7 cellular contexts compared by ENCODE assay signal in the genomic region with DNA sequence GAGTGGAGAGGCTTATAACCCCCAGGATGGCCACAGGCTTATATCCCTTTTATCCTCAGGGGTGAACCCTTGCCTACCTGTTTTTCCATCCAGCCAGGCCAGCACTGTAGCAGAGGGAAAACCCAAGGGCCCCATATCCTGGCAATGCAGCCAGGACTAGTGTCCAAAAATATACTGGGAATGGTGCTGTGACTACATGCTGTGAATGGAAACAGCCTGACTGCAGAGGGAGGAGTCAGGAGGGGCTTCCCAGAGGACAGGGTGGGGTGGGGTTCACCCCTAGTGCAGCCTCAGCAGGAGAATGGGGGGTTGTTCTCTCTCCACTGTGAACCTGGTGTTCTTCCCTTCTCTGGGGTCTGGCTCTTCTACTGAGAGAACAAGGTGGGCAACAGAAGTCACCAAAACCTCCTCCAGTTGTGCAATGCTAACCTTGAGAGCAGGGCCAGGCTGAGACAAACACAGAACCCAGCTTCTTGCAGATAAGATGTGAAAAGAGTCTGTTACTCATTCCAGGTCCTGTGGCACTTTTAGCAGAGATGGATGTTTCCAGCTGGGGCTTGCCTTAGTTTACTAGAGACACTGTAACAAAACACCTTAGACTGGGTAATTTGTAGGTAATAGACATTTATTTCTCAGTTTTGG.
DNase-seq lines count a peak whose midpoint lies in the region; ATAC-seq and TF ChIP-seq lines count a peak whose summit lies in the region.
"Not testable (repeated sequence)": the region's sequence is repeated elsewhere in the genome, so short reads cannot be mapped to it uniquely, and the experiment has no call there.

No MANE protein-coding gene starts in this region.

- not testable (repeated sequence) for H3K36me3 Mint-ChIP-seq in T-helper 1 cell treated with Interleukin-12 subunit alpha and Interleukin-12 subunit beta and Interleukin-4 antibody, amounts not matched to agents 30 μg/mL and 1 μg/mL, for 36 hours (ENCODE audit: low read depth); activated CD8-positive, alpha-beta T cell treated with anti-CD3 and anti-CD28 coated beads for 36 hours (ENCODE audit: low read depth); activated T-helper 2 cell treated with anti-CD3 and anti-CD28 coated beads, Interferon-gamma antibody, Interleukin-2, Interleukin-4, amounts not matched to agents 10 μg/mL and 5 μg/mL and 100 μg/mL, durations not matched to agents 14 hours and 24 hours and 36 hours (ENCODE audit: low read depth); activated naive CD8-positive, alpha-beta T cell treated with anti-CD3 and anti-CD28 coated beads, Interleukin-2, amount 10 ng/mL, durations not matched to agents 7 days and 5 days; stimulated activated naive B cell treated with anti-CD40 and anti-IgM and Interleukin-4, amounts not matched to agents 10 μg/mL and 1 μg/mL and 100 μg/mL, for 72 hours

- peak overlapping the region; percentile 20 for H3K27ac Mint-ChIP-seq in T-helper 1 cell treated with Interleukin-12 subunit alpha and Interleukin-12 subunit beta and Interleukin-4 antibody, amounts not matched to agents 30 μg/mL and 1 μg/mL, for 36 hours
- peak overlapping the region; percentile 79 for H3K27ac Mint-ChIP-seq in activated CD8-positive, alpha-beta T cell treated with anti-CD3 and anti-CD28 coated beads for 36 hours
- peak overlapping the region; percentile 68 for H3K27ac Mint-ChIP-seq in activated T-helper 2 cell treated with anti-CD3 and anti-CD28 coated beads, Interferon-gamma antibody, Interleukin-2, Interleukin-4, amounts not matched to agents 10 μg/mL and 5 μg/mL and 100 μg/mL, durations not matched to agents 14 hours and 24 hours and 36 hours
- peak overlapping the region; percentile 56 for H3K27ac Mint-ChIP-seq in activated naive CD8-positive, alpha-beta T cell treated with anti-CD3 and anti-CD28 coated beads, Interleukin-2, amount 10 ng/mL, durations not matched to agents 7 days and 5 days
- H3K27ac Mint-ChIP-seq in stimulated activated naive B cell treated with anti-CD40 and anti-IgM and Interleukin-4, amounts not matched to agents 10 μg/mL and 1 μg/mL and 100 μg/mL, for 72 hours, result peak overlapping the region; percentile 47

- not testable (repeated sequence) for H3K9me3 Mint-ChIP-seq in T-helper 1 cell treated with Interleukin-12 subunit alpha and Interleukin-12 subunit beta and Interleukin-4 antibody, amounts not matched to agents 30 μg/mL and 1 μg/mL, for 36 hours; activated CD8-positive, alpha-beta T cell treated with anti-CD3 and anti-CD28 coated beads for 36 hours; activated T-helper 2 cell treated with anti-CD3 and anti-CD28 coated beads, Interferon-gamma antibody, Interleukin-2, Interleukin-4, amounts not matched to agents 10 μg/mL and 5 μg/mL and 100 μg/mL, durations not matched to agents 14 hours and 24 hours and 36 hours; activated naive CD8-positive, alpha-beta T cell treated with anti-CD3 and anti-CD28 coated beads, Interleukin-2, amount 10 ng/mL, durations not matched to agents 7 days and 5 days; stimulated activated naive B cell treated with anti-CD40 and anti-IgM and Interleukin-4, amounts not matched to agents 10 μg/mL and 1 μg/mL and 100 μg/mL, for 72 hours

- intact Hi-C loops in activated CD8-positive, alpha-beta T cell treated with anti-CD3 and anti-CD28 coated beads for 36 hours (cut with micrococcal nuclease); activated T-helper 2 cell treated with anti-CD3 and anti-CD28 coated beads, Interferon-gamma antibody, Interleukin-2, Interleukin-4, amounts not matched to agents 10 μg/mL and 5 μg/mL and 100 μg/mL, durations not matched to agents 14 hours and 24 hours and 36 hours (cut with micrococcal nuclease); Right ventricle myocardium inferior (cut with DNase I); right cardiac atrium (cut with DNase I): not testable (repeated sequence)

- not testable (repeated sequence) for H3K27ac ChIP-seq in right cardiac atrium (ENCODE audit: low read length)

- CTCF ChIA-PET in activated CD8-positive, alpha-beta T cell treated with anti-CD3 and anti-CD28 coated beads for 36 hours (lab: Charles Lee), result not testable (repeated sequence)

- not testable (repeated sequence) for H3K9me3 ChIP-seq in right cardiac atrium (ENCODE audit: control insufficient read depth, low read length)

- not testable (repeated sequence) for TF ChIP-seq CTCF in activated CD8-positive, alpha-beta T cell treated with anti-CD3 and anti-CD28 coated beads for 36 hours (IDR thresholded peaks at IDR 0.05)

- H3K27me3 ChIP-seq in right cardiac atrium (ENCODE audit: control insufficient read depth, insufficient read depth), result not testable (repeated sequence)

- H3K4me1 Mint-ChIP-seq in T-helper 1 cell treated with Interleukin-12 subunit alpha and Interleukin-12 subunit beta and Interleukin-4 antibody, amounts not matched to agents 30 μg/mL and 1 μg/mL, for 36 hours (ENCODE audit: low read depth); activated naive CD8-positive, alpha-beta T cell treated with anti-CD3 and anti-CD28 coated beads, Interleukin-2, amount 10 ng/mL, durations not matched to agents 7 days and 5 days; stimulated activated naive B cell treated with anti-CD40 and anti-IgM and Interleukin-4, amounts not matched to agents 10 μg/mL and 1 μg/mL and 100 μg/mL, for 72 hours: not testable (repeated sequence)
- H3K4me1 Mint-ChIP-seq in activated CD8-positive, alpha-beta T cell treated with anti-CD3 and anti-CD28 coated beads for 36 hours (ENCODE audit: low read depth), result peaks cover 14% of the 10 kb centered on the region
- H3K4me1 Mint-ChIP-seq in activated T-helper 2 cell treated with anti-CD3 and anti-CD28 coated beads, Interferon-gamma antibody, Interleukin-2, Interleukin-4, amounts not matched to agents 10 μg/mL and 5 μg/mL and 100 μg/mL, durations not matched to agents 14 hours and 24 hours and 36 hours (ENCODE audit: low read depth), result peaks cover 13% of the 10 kb centered on the region

- not testable (repeated sequence) for H3K4me3 Mint-ChIP-seq in T-helper 1 cell treated with Interleukin-12 subunit alpha and Interleukin-12 subunit beta and Interleukin-4 antibody, amounts not matched to agents 30 μg/mL and 1 μg/mL, for 36 hours; activated CD8-positive, alpha-beta T cell treated with anti-CD3 and anti-CD28 coated beads for 36 hours; activated T-helper 2 cell treated with anti-CD3 and anti-CD28 coated beads, Interferon-gamma antibody, Interleukin-2, Interleukin-4, amounts not matched to agents 10 μg/mL and 5 μg/mL and 100 μg/mL, durations not matched to agents 14 hours and 24 hours and 36 hours (ENCODE audit: low read depth); activated naive CD8-positive, alpha-beta T cell treated with anti-CD3 and anti-CD28 coated beads, Interleukin-2, amount 10 ng/mL, durations not matched to agents 7 days and 5 days; stimulated activated naive B cell treated with anti-CD40 and anti-IgM and Interleukin-4, amounts not matched to agents 10 μg/mL and 1 μg/mL and 100 μg/mL, for 72 hours

- H3K4me3 ChIP-seq in right cardiac atrium (ENCODE audit: low read length), result not testable (repeated sequence)

- not testable (repeated sequence) for ATAC-seq in activated CD8-positive, alpha-beta T cell treated with anti-CD3 and anti-CD28 coated beads for 36 hours; stimulated activated naive B cell treated with anti-CD40 and anti-IgM and Interleukin-4, amounts not matched to agents 10 μg/mL and 1 μg/mL and 100 μg/mL, for 72 hours (replicated peaks)
- peak; percentile 6 for ATAC-seq in activated naive CD8-positive, alpha-beta T cell treated with anti-CD3 and anti-CD28 coated beads, Interleukin-2, amount 10 ng/mL, durations not matched to agents 7 days and 5 days (ENCODE audit: low read depth)
- ATAC-seq in Right ventricle myocardium inferior (peak; percentile 94), right cardiac atrium (peak; percentile 74 to 81)

- not testable (repeated sequence) for H3K27me3 Mint-ChIP-seq in T-helper 1 cell treated with Interleukin-12 subunit alpha and Interleukin-12 subunit beta and Interleukin-4 antibody, amounts not matched to agents 30 μg/mL and 1 μg/mL, for 36 hours (ENCODE audit: low read depth); activated CD8-positive, alpha-beta T cell treated with anti-CD3 and anti-CD28 coated beads for 36 hours; activated T-helper 2 cell treated with anti-CD3 and anti-CD28 coated beads, Interferon-gamma antibody, Interleukin-2, Interleukin-4, amounts not matched to agents 10 μg/mL and 5 μg/mL and 100 μg/mL, durations not matched to agents 14 hours and 24 hours and 36 hours (ENCODE audit: low read depth); activated naive CD8-positive, alpha-beta T cell treated with anti-CD3 and anti-CD28 coated beads, Interleukin-2, amount 10 ng/mL, durations not matched to agents 7 days and 5 days; stimulated activated naive B cell treated with anti-CD40 and anti-IgM and Interleukin-4, amounts not matched to agents 10 μg/mL and 1 μg/mL and 100 μg/mL, for 72 hours

- not testable (repeated sequence) for H3K4me1 ChIP-seq in right cardiac atrium (ENCODE audit: control insufficient read depth, insufficient read depth, low read length)

- POLR2A ChIA-PET in activated CD8-positive, alpha-beta T cell treated with anti-CD3 and anti-CD28 coated beads for 36 hours (lab: Charles Lee); activated naive CD8-positive, alpha-beta T cell treated with anti-CD3 and anti-CD28 coated beads, Interleukin-2, amount 10 ng/mL, durations not matched to agents 7 days and 5 days (lab: Charles Lee): not testable (repeated sequence)

- not testable (repeated sequence) for DNase-seq in activated CD8-positive, alpha-beta T cell treated with anti-CD3 and anti-CD28 coated beads for 36 hours; activated T-helper 2 cell treated with anti-CD3 and anti-CD28 coated beads, Interferon-gamma antibody, Interleukin-2, Interleukin-4, amounts not matched to agents 10 μg/mL and 5 μg/mL and 100 μg/mL, durations not matched to agents 14 hours and 24 hours and 36 hours (ENCODE audit: low spot score); activated naive CD8-positive, alpha-beta T cell treated with anti-CD3 and anti-CD28 coated beads, Interleukin-2, amount 10 ng/mL, durations not matched to agents 7 days and 5 days; Right ventricle myocardium inferior (ENCODE audit: missing footprints); stimulated activated naive B cell treated with anti-CD40 and anti-IgM and Interleukin-4, amounts not matched to agents 10 μg/mL and 1 μg/mL and 100 μg/mL, for 72 hours
- DNase-seq in right cardiac atrium, result peak in 2 of 3 donors; percentile 6 to 30

Comparison
In these comparisons a context has a peak if more than half of its experiments do, and no peak if none do; other contexts are left out.
1. H3K27ac Mint-ChIP-seq: peak in every context shown above with its lines; median percentile 79 in activated CD8-positive, alpha-beta T cell treated with anti-CD3 and anti-CD28 coated beads for 36 hours; 68 in activated T-helper 2 cell treated with anti-CD3 and anti-CD28 coated beads, Interferon-gamma antibody, Interleukin-2, Interleukin-4, amounts not matched to agents 10 μg/mL and 5 μg/mL and 100 μg/mL, durations not matched to agents 14 hours and 24 hours and 36 hours; 56 in activated naive CD8-positive, alpha-beta T cell treated with anti-CD3 and anti-CD28 coated beads, Interleukin-2, amount 10 ng/mL, durations not matched to agents 7 days and 5 days; 47 in stimulated activated naive B cell treated with anti-CD40 and anti-IgM and Interleukin-4, amounts not matched to agents 10 μg/mL and 1 μg/mL and 100 μg/mL, for 72 hours; 20 in T-helper 1 cell treated with Interleukin-12 subunit alpha and Interleukin-12 subunit beta and Interleukin-4 antibody, amounts not matched to agents 30 μg/mL and 1 μg/mL, for 36 hours.